29 cellular contexts compared by ENCODE assay signal in genomic region chr12:19613051-19613535, GRCh38.
DNase-seq lines count a peak whose midpoint lies in the region; ATAC-seq, FAIRE-seq and TF ChIP-seq lines count a peak whose summit lies in the region.
"Had no signal": no experiment of that assay in that cellular context is flagged by ENCODE, and none has a peak within 500 bp of the region (broad histone marks: within the 10 kb centered on the region; RNA-seq: fewer than 3 reads in every experiment).

No MANE protein-coding gene starts in this region.

- POLR2A ChIA-PET in WTC11 (lab: Charles Lee), result no interaction called here
- POLR2A ChIA-PET in H1 (lab: Charles Lee; ENCODE audit: partially characterized antibody), result no interaction called here

- H3K79me2 ChIP-seq in H1 (ENCODE audit: control insufficient read depth in 1 of 2, insufficient read depth in 2 of 2, low read length in 2 of 2), result no peaks in the 10 kb centered on the region

- no peak for TF ChIP-seq EP300 in H1 (IDR thresholded peaks at IDR 0.05; ENCODE audit: borderline replicate concordance in 1 of 2, low read depth in 2 of 2, low read length in 2 of 2)

- no peak for FAIRE-seq in H1 (lab: Jason Lieb, UNC)
- FAIRE-seq: A204.1, GM12878, GM12892, GM18507 had no signal

- no peak overlapping the region for H3K9ac ChIP-seq in H1 (replicated peaks in 1 of 4; ENCODE audit: extremely low read depth in 1 of 4, low read depth in 3 of 4, low read length in 3 of 4)
- H3K9ac ChIP-seq: BLaER1 had no signal

- H2BK20ac ChIP-seq in H1 (ENCODE audit: low read length), result peak overlapping the region; percentile 52; the same call in 1 of the 2 replicates

- no peak overlapping the region for H2BK15ac ChIP-seq in H1 (ENCODE audit: low read length)

- TF ChIP-seq RAD21 in H1 (IDR thresholded peaks at IDR 0.05 in 1 of 2, conservative IDR thresholded peaks at IDR 0.05 in 1 of 2; ENCODE audit: low read depth in 2 of 2, low read length in 2 of 2), result no peak

- no peak overlapping the region for H2AK5ac ChIP-seq in H1 (ENCODE audit: low read depth, low read length)

- H3K27me3 ChIP-seq in H1 (replicated peaks in 1 of 4; ENCODE audit: control insufficient read depth in 3 of 4, extremely low read depth in 1 of 4, insufficient read depth in 3 of 4, low read length in 3 of 4), result no peaks in the 10 kb centered on the region
- H3K27me3 ChIP-seq: BE2C, BLaER1 had no signal

- no peak overlapping the region for H2AFZ ChIP-seq in H1 (ENCODE audit: low read length)

- ATAC-seq in WTC11 (no peak), left lobe of liver (peak; percentile 55), HG02610 (IDR thresholded peaks at IDR 0.05; ENCODE audit: unreplicated experiment) (no peak)
- no peak for ATAC-seq in activated CD8-positive, alpha-beta memory T cell treated with anti-CD3 and anti-CD28 coated beads, Interleukin-2, amount 10 ng/mL, durations not matched to agents 7 days and 5 days
- ATAC-seq: GM12878 had no signal

- H2BK12ac ChIP-seq in H1 (ENCODE audit: low read depth, low read length), result no peak overlapping the region

- H4K8ac ChIP-seq in H1 (ENCODE audit: extremely low read depth, insufficient read depth, low read length), result no peak overlapping the region

- H3K4me3 ChIP-seq in H1 (ENCODE audit: extremely low read depth in 1 of 4, insufficient read depth in 2 of 4, low read depth in 3 of 4, low read length in 4 of 4), result no peak overlapping the region
- H3K4me3 ChIP-seq: BLaER1, GM12878 had no signal

- no peaks in the 10 kb centered on the region for H4K20me1 ChIP-seq in H1 (replicated peaks in 1 of 2; ENCODE audit: control insufficient read depth in 1 of 2, insufficient read depth in 2 of 2, low read length in 2 of 2)
- H4K20me1 ChIP-seq: BLaER1 had no signal

- no peaks in the 10 kb centered on the region for H3K23me2 ChIP-seq in H1 (ENCODE audit: low read depth, low read length)

- no peak overlapping the region for H3K4ac ChIP-seq in H1 (replicated peaks; ENCODE audit: insufficient read length, low read depth, low read length)

- H4K91ac ChIP-seq in H1 (replicated peaks; ENCODE audit: insufficient read length, low read length), result no peak overlapping the region

- no peak for TF ChIP-seq POLR2A in H1 (IDR thresholded peaks at IDR 0.05; ENCODE audit: control extremely low read depth in 1 of 2, low read depth in 2 of 2, low read length in 2 of 2)

- H3K9me3 ChIP-seq in H1 (ENCODE audit: insufficient read depth in 2 of 2, low read depth in 1 of 2, low read length in 1 of 2), result peaks cover 0 to 7% of the 10 kb centered on the region in 2 experiments; a peak in 2 of 4 replicates
- H3K9me3 ChIP-seq: BE2C had no signal

- H3K18ac ChIP-seq in H1 (ENCODE audit: extremely low read depth, low read length), result no peak overlapping the region

- H3K27ac Mint-ChIP-seq in WTC11, result peak overlapping the region; percentile 0; the same call in 1 of the 2 replicates
- H3K27ac Mint-ChIP-seq in activated CD8-positive, alpha-beta memory T cell treated with anti-CD3 and anti-CD28 coated beads, Interleukin-2, amount 10 ng/mL, durations not matched to agents 7 days and 5 days, result no peak overlapping the region
- H3K27ac Mint-ChIP-seq: CD4-positive, alpha-beta memory T cell; CD4-positive, CD25-positive, alpha-beta regulatory T cell; CD8-positive, alpha-beta memory T cell had no signal

- 92% methylated on average over 6 of the region's 6 CpGs; no CpG with 5 or more reads in 1 of the 2 experiments for WGBS in H1 (ENCODE audit: extremely low coverage in 1 of 2, insufficient coverage in 1 of 2, insufficient read length in 1 of 2, insufficient replicate concordance in 2 of 2, low coverage in 1 of 2, low lambda C conversion rate in 2 of 2, missing lambda C conversion rate in 1 of 2), 2 experiments

- DNase-seq in MV-4-11 (lab: John Stamatoyannopoulos, UW) (peak; percentile 40), WTC11 (ENCODE audit: low spot score) (no peak), H1 (ENCODE audit: low read depth in 1 of 2, low spot score in 2 of 2) (no peak), left lobe of liver (ENCODE audit: low spot score) (no peak), amygdala (lab: John Stamatoyannopoulos, UW) (no peak)
- DNase-seq in activated CD8-positive, alpha-beta memory T cell treated with anti-CD3 and anti-CD28 coated beads, Interleukin-2, amount 10 ng/mL, durations not matched to agents 7 days and 5 days, result no peak
- no peak for DNase-seq in effector CD8-positive, alpha-beta T cell (lab: John Stamatoyannopoulos, UW)
- DNase-seq: 8988T; ACHN; BE2C; C1 segment of cervical spinal cord; CD4-positive, alpha-beta memory T cell; CD4-positive, CD25-positive, alpha-beta regulatory T cell; CD8-positive, alpha-beta memory T cell; COR-L47; DMS 273 treated with DMSO at 0.1 percent for 48 hours; DMS153; DMS53; DMS79; DND-41; EL; GDM1 had no signal

- H3K36me3 ChIP-seq in H1 (ENCODE audit: control insufficient read depth in 2 of 4, insufficient read depth in 4 of 4, low read length in 3 of 4), result no peaks in the 10 kb centered on the region
- H3K36me3 ChIP-seq: BE2C, BLaER1 had no signal

- H3K9me3 Mint-ChIP-seq in WTC11, result peaks cover 22% of the 10 kb centered on the region
- H3K9me3 Mint-ChIP-seq in activated CD8-positive, alpha-beta memory T cell treated with anti-CD3 and anti-CD28 coated beads, Interleukin-2, amount 10 ng/mL, durations not matched to agents 7 days and 5 days (ENCODE audit: low read depth), result no peaks in the 10 kb centered on the region

- H3K27ac ChIP-seq in H1 (ENCODE audit: low read depth, low read length), result no peak overlapping the region
- H3K27ac ChIP-seq: BLaER1 had no signal

- no peak overlapping the region for H3K4me3 Mint-ChIP-seq in WTC11
- H3K4me3 Mint-ChIP-seq in activated CD8-positive, alpha-beta memory T cell treated with anti-CD3 and anti-CD28 coated beads, Interleukin-2, amount 10 ng/mL, durations not matched to agents 7 days and 5 days, result no peak overlapping the region
- H3K4me3 Mint-ChIP-seq: CD14-positive monocyte; CD4-positive, alpha-beta memory T cell; CD4-positive, CD25-positive, alpha-beta regulatory T cell; CD8-positive, alpha-beta memory T cell had no signal

- TF ChIP-seq CTCF in WTC11 (IDR thresholded peaks at IDR 0.05) (no peak), H1 (IDR thresholded peaks at IDR 0.05; ENCODE audit: control extremely low read depth in 1 of 3, insufficient read depth in 1 of 3, low read depth in 1 of 3, low read length in 3 of 3) (no peak)

- H3K4me1 Mint-ChIP-seq in WTC11, result peaks cover 28% of the 10 kb centered on the region
- H3K4me1 Mint-ChIP-seq in activated CD8-positive, alpha-beta memory T cell treated with anti-CD3 and anti-CD28 coated beads, Interleukin-2, amount 10 ng/mL, durations not matched to agents 7 days and 5 days, result peaks cover 3% of the 10 kb centered on the region

- H3K36me3 Mint-ChIP-seq in WTC11, result peaks cover 26% of the 10 kb centered on the region
- no peaks in the 10 kb centered on the region for H3K36me3 Mint-ChIP-seq in activated CD8-positive, alpha-beta memory T cell treated with anti-CD3 and anti-CD28 coated beads, Interleukin-2, amount 10 ng/mL, durations not matched to agents 7 days and 5 days
- H3K36me3 Mint-ChIP-seq: CD14-positive monocyte had no signal

- CTCF ChIA-PET in WTC11 (lab: Charles Lee) (interaction anchor here (1.9 kb wide), 1 partner anchor 30 kb away, joined by 6 read pairs; no protein-coding TSS in a partner anchor), H1 (lab: Charles Lee; ENCODE audit: partially characterized antibody) (interaction anchor here (0.9 to 2.0 kb wide), 2 partner anchors 11 to 24 kb away, joined by 4 to 8 read pairs; no protein-coding TSS in a partner anchor)
- CTCF ChIA-PET in activated CD8-positive, alpha-beta memory T cell treated with anti-CD3 and anti-CD28 coated beads, Interleukin-2, amount 10 ng/mL, durations not matched to agents 7 days and 5 days (lab: Charles Lee), result no interaction called here

- no peak overlapping the region for H4K5ac ChIP-seq in H1 (ENCODE audit: insufficient read length, low read depth, low read length)

- no peaks in the 10 kb centered on the region for H3K79me1 ChIP-seq in H1 (ENCODE audit: low read depth, low read length)

- H3K14ac ChIP-seq in H1 (ENCODE audit: insufficient read length), result no peak overlapping the region

- H3K27me3 Mint-ChIP-seq in WTC11 (ENCODE audit: low read depth), result no peaks in the 10 kb centered on the region; the same call in none of the 2 replicates
- no peaks in the 10 kb centered on the region for H3K27me3 Mint-ChIP-seq in activated CD8-positive, alpha-beta memory T cell treated with anti-CD3 and anti-CD28 coated beads, Interleukin-2, amount 10 ng/mL, durations not matched to agents 7 days and 5 days
- H3K27me3 Mint-ChIP-seq: CD4-positive, alpha-beta memory T cell; CD4-positive, CD25-positive, alpha-beta regulatory T cell had no signal

- H2BK120ac ChIP-seq in H1 (replicated peaks; ENCODE audit: low read depth, low read length), result no peak overlapping the region

- H3K4me1 ChIP-seq in H1 (replicated peaks in 1 of 4; ENCODE audit: control insufficient read depth in 3 of 4, insufficient read depth in 4 of 4, low read length in 3 of 4), result peaks cover 0 to 3% (median 0%) of the 10 kb centered on the region in 4 experiments; a peak in 2 of 7 replicates
- H3K4me1 ChIP-seq: BE2C, BLaER1 had no signal

- H3K4me2 ChIP-seq in H1 (ENCODE audit: insufficient read depth in 1 of 2, low read depth in 2 of 2, low read length in 2 of 2), result no peak overlapping the region
- H3K4me2 ChIP-seq: BLaER1 had no signal

- no peak overlapping the region for H3K23ac ChIP-seq in H1 (ENCODE audit: insufficient read length)

- no peak overlapping the region for H2BK5ac ChIP-seq in H1 (ENCODE audit: low read depth, low read length)

- no peak overlapping the region for H3K56ac ChIP-seq in H1 (replicated peaks; ENCODE audit: insufficient read length, low read depth, low read length)

TF ChIP-seq in WTC11, 78 proteins besides CTCF, POLR2A, EP300 and RAD21 (continues in another document):
- TF ChIP-seq NR3C1 (CRISPR knock-in tag; conservative IDR thresholded peaks at IDR 0.05; ENCODE audit: low read depth) (no peak), TCF7 (CRISPR knock-in tag; IDR thresholded peaks at IDR 0.05; ENCODE audit: low read depth) (no peak)

TF ChIP-seq in H1, 55 proteins besides CTCF, POLR2A, EP300 and RAD21:
- TF ChIP-seq KDM4A (IDR thresholded peaks at IDR 0.05; ENCODE audit: low read depth, low read length, severe bottlenecking) (no peak), USF2 (IDR thresholded peaks at IDR 0.05; ENCODE audit: low read length) (no peak), TCF12 (IDR thresholded peaks at IDR 0.05; ENCODE audit: low read depth, low read length) (no peak), RNF2 (IDR thresholded peaks at IDR 0.05; ENCODE audit: borderline replicate concordance, low read depth, low read length, missing control alignments, poor library complexity, severe bottlenecking) (no peak)
